Comparison of ENCODE assay signal across 1 cellular context in genomic region chr2:202494300-202494699, GRCh38.
TF ChIP-seq lines count a peak whose summit lies in the region.

No MANE protein-coding gene starts in this region.

TF ChIP-seq in HepG2, 621 proteins besides CTCF, POLR2A, EP300 and RAD21 (continued from another document and continues in another):
- TF ChIP-seq PRDM4 (CRISPR knock-in tag; IDR thresholded peaks at IDR 0.05; ENCODE audit: borderline replicate concordance) (no peak), REST (IDR thresholded peaks at IDR 0.05; ENCODE audit: borderline replicate concordance in 1 of 2, low read depth in 1 of 2, low read length in 2 of 2) (peak in 1 of 2 experiments; percentile 67; a peak in 1 of 4 replicates), HNF4G (IDR thresholded peaks at IDR 0.05; ENCODE audit: borderline replicate concordance, low read depth, low read length) (no peak), HNF4G (CRISPR knock-in tag; IDR thresholded peaks at IDR 0.05; ENCODE audit: borderline replicate concordance, low read depth) (no peak), SCMH1 (CRISPR knock-in tag; IDR thresholded peaks at IDR 0.05; ENCODE audit: borderline replicate concordance) (no peak), FOSL1 (CRISPR knock-in tag; IDR thresholded peaks at IDR 0.05; ENCODE audit: borderline replicate concordance) (no peak), ATF2 (CRISPR knock-in tag; IDR thresholded peaks at IDR 0.05) (peak; percentile 40; the same call in 1 of the 2 replicates), TARDBP (CRISPR knock-in tag; IDR thresholded peaks at IDR 0.05) (peak; percentile 96), ZNF879 (CRISPR knock-in tag; IDR thresholded peaks at IDR 0.05) (no peak), RBM39 (IDR thresholded peaks at IDR 0.05; ENCODE audit: low read depth, low read length, poor library complexity, severe bottlenecking) (no peak), PITX1 (CRISPR knock-in tag; IDR thresholded peaks at IDR 0.05) (peak; percentile 48; the same call in 1 of the 2 replicates), HMG20A (CRISPR knock-in tag; IDR thresholded peaks at IDR 0.05; ENCODE audit: borderline replicate concordance) (peak; percentile 81; the same call in 1 of the 2 replicates), KDM4B (CRISPR knock-in tag; IDR thresholded peaks at IDR 0.05) (no peak), KDM5A (IDR thresholded peaks at IDR 0.05; ENCODE audit: borderline replicate concordance, low read length) (no peak), KMT2A (CRISPR knock-in tag; IDR thresholded peaks at IDR 0.05) (peak; percentile 56; the same call in 1 of the 2 replicates), ZNF564 (CRISPR knock-in tag; IDR thresholded peaks at IDR 0.05) (0 out of 2 replicates have a peak, but pooled peaks have one; percentile 64), REL (CRISPR knock-in tag; conservative IDR thresholded peaks at IDR 0.05) (no peak), PHF21A (CRISPR knock-in tag; IDR thresholded peaks at IDR 0.05) (peak; percentile 71), ZNF546 (CRISPR knock-in tag; conservative IDR thresholded peaks at IDR 0.05) (no peak), GABPA (IDR thresholded peaks at IDR 0.05; ENCODE audit: low read depth, low read length) (no peak), GABPA (CRISPR knock-in tag; IDR thresholded peaks at IDR 0.05; ENCODE audit: low read depth) (0 out of 2 replicates have a peak, but pooled peaks have one; percentile 33), SKI (IDR thresholded peaks at IDR 0.05; ENCODE audit: partially characterized antibody) (peak; percentile 98), ZNF501 (CRISPR knock-in tag; IDR thresholded peaks at IDR 0.05) (no peak), RNF219 (CRISPR knock-in tag; IDR thresholded peaks at IDR 0.05) (no peak), KAT8 (CRISPR knock-in tag; IDR thresholded peaks at IDR 0.05) (peak; percentile 87; the same call in 1 of the 2 replicates), FOXJ3 (CRISPR knock-in tag; IDR thresholded peaks at IDR 0.05; ENCODE audit: borderline replicate concordance) (peak; percentile 92; the same call in 1 of the 2 replicates), FOXP4 (CRISPR knock-in tag; IDR thresholded peaks at IDR 0.05) (peak; percentile 99), ZNF367 (CRISPR knock-in tag; IDR thresholded peaks at IDR 0.05; ENCODE audit: borderline replicate concordance) (no peak), SALL2 (CRISPR knock-in tag; IDR thresholded peaks at IDR 0.05) (no peak), ZNF562 (CRISPR knock-in tag; IDR thresholded peaks at IDR 0.05; ENCODE audit: borderline replicate concordance) (no peak), HDAC6 (IDR thresholded peaks at IDR 0.05; ENCODE audit: low read depth, low read length) (no peak), CSRNP2 (CRISPR knock-in tag; conservative IDR thresholded peaks at IDR 0.05; ENCODE audit: low read depth) (no peak), SMAD1 (CRISPR knock-in tag; IDR thresholded peaks at IDR 0.05; ENCODE audit: borderline replicate concordance, low read depth) (no peak), ZBTB49 (CRISPR knock-in tag; IDR thresholded peaks at IDR 0.05; ENCODE audit: borderline replicate concordance) (no peak), TEAD3 (CRISPR knock-in tag; optimal IDR thresholded peaks at IDR 0.05; ENCODE audit: borderline replicate concordance) (peak; percentile 67)
